9 cellular contexts compared by ENCODE assay signal in genomic region chr3:125602752-125603649, GRCh38. TPM values are rescaled to one million over a fixed set of nuclear protein-coding genes. Genes with fewer than 3 reads are reported as not detected.
A peak's percentile ranks its signal among the peaks of the same experiment; 100 is the strongest.
DNase-seq lines count a peak whose midpoint lies in the region; ATAC-seq, FAIRE-seq and TF ChIP-seq lines count a peak whose summit lies in the region.
"Had no signal": no experiment of that assay in that cellular context is flagged by ENCODE, and none has a peak within 500 bp of the region (broad histone marks: within the 10 kb centered on the region; RNA-seq: fewer than 3 reads in every experiment).

No MANE protein-coding gene starts in this region.

- H3K4me3 ChIP-seq in GM12878 = no peak overlapping the region

- no peak overlapping the region for H3K4me2 ChIP-seq in GM12878 (ENCODE audit: control insufficient read depth, insufficient read depth)

- TF ChIP-seq CTCF in GM12878 (IDR thresholded peaks at IDR 0.05 in 2 of 3, conservative IDR thresholded peaks at IDR 0.05 in 1 of 3; ENCODE audit: control insufficient read depth in 2 of 3, extremely low read depth in 1 of 3, insufficient read depth in 1 of 3, low read depth in 3 of 3, low read length in 3 of 3) = 0 out of 6 replicates have a peak, but pooled peaks of 1 of the 3 experiments have one; percentile 4

- CTCF ChIA-PET in GM12878 (lab: Yijun Ruan, JAX) = interaction anchor here (2.2 kb wide), 1 partner anchor 17 kb away, joined by 7 read pairs; no protein-coding TSS in a partner anchor

- no peak for TF ChIP-seq RAD21 in GM12878 (IDR thresholded peaks at IDR 0.05; ENCODE audit: insufficient read depth, low read depth, low read length)

- FAIRE-seq in GM12878 (lab: Jason Lieb, UNC) (no peak), urothelium cell line (lab: Jason Lieb, UNC) (peak; percentile 83)

- intact Hi-C loops in GM12878 (cut with micrococcal nuclease; ENCODE audit: unreplicated experiment) = no loop called here

- H3K4me1 ChIP-seq in GM12878 (ENCODE audit: control insufficient read depth, insufficient read depth, low read length) = no peaks in the 10 kb centered on the region

- H2AFZ ChIP-seq in GM12878 (ENCODE audit: control insufficient read depth, low read depth, low read length) = no peak overlapping the region

- SMC1A ChIA-PET in GM12878 (lab: Charles Lee; ENCODE audit: uncharacterized antibody, unreplicated experiment) = no interaction called here

- H3K27me3 ChIP-seq in GM12878 (replicated peaks in 1 of 2; ENCODE audit: control insufficient read depth in 2 of 2, insufficient read depth in 2 of 2, low read length in 1 of 2) = no peaks in the 10 kb centered on the region

- DNase-seq in NCI-H1092 treated with DMSO at 0.1 percent for 48 hours (lab: John Stamatoyannopoulos, UW) (peak; percentile 4), NCI-H1092 (lab: John Stamatoyannopoulos, UW) (no peak), GM12878 (ENCODE audit: low read depth, low spot score) (no peak), kidney glomerular epithelial cell (lab: John Stamatoyannopoulos, UW) (peak; percentile 97), urothelium cell line (ENCODE audit: low spot score) (peak; percentile 71), NCI-H526 (lab: John Stamatoyannopoulos, UW) (no peak)
- DNase-seq in NK-92 treated with Interleukin-12 subunit alpha and Interleukin-12 subunit beta, amount 100 ng/mL, for 24 hours (lab: John Stamatoyannopoulos, UW) = no peak
- no peak for DNase-seq in stimulated activated CD4-positive, alpha-beta T cell treated with anti-CD3 and anti-CD28 coated beads, Interleukin-4, amount 100 ng/mL, for 1 hour
- DNase-seq: NCI-H1048 had no signal

- 73% methylated on average over 10 of the region's 10 CpGs for WGBS in GM12878 (ENCODE audit: insufficient coverage, insufficient replicate concordance, low lambda C conversion rate, missing lambda C conversion rate)

- BruUV-seq in GM12878 (replicated peaks; lab: Mats Ljungman, UMichigan) = no TSS peak

- H3K27ac ChIP-seq in GM12878 (ENCODE audit: control insufficient read depth, insufficient read depth) = no peak overlapping the region

- in situ Hi-C loops in GM12878 (cut with MboI) = no loop called here

- H3K36me3 ChIP-seq in GM12878 (ENCODE audit: control insufficient read depth in 2 of 2, insufficient read depth in 2 of 2, low read length in 1 of 2) = no peaks in the 10 kb centered on the region

- no peak for ATAC-seq in GM12878

- TF ChIP-seq EP300 in GM12878 (IDR thresholded peaks at IDR 0.05; ENCODE audit: borderline replicate concordance in 1 of 2, control insufficient read depth in 1 of 2, low read depth in 2 of 2, low read length in 2 of 2) = no peak

- no peaks in the 10 kb centered on the region for H3K79me2 ChIP-seq in GM12878 (ENCODE audit: control insufficient read depth, insufficient read depth, low read length)

- no peak overlapping the region for H3K9ac ChIP-seq in GM12878 (ENCODE audit: control insufficient read depth, insufficient read depth, low read length)

- H3K9me3 ChIP-seq in GM12878 (replicated peaks; ENCODE audit: control insufficient read depth, insufficient read depth, low read length) = no peaks in the 10 kb centered on the region; the same call in 2 of the 3 replicates

- no peak for TF ChIP-seq POLR2A in GM12878 (IDR thresholded peaks at IDR 0.05; ENCODE audit: low read depth, low read length)

- POLR2A ChIA-PET in GM12878 (lab: Charles Lee) = interaction anchor here (0.7 kb wide), 1 partner anchor 596 kb away, joined by 3 read pairs; no protein-coding TSS in a partner anchor

- RAD21 ChIA-PET in GM12878 (lab: Charles Lee; ENCODE audit: unreplicated experiment) = no interaction called here

- H4K20me1 ChIP-seq in GM12878 (ENCODE audit: control insufficient read depth, insufficient read depth) = no peaks in the 10 kb centered on the region

TF ChIP-seq in GM12878, 131 proteins besides CTCF, POLR2A, EP300 and RAD21:
- TF ChIP-seq RAD51 (IDR thresholded peaks at IDR 0.05) (peak; percentile 51; the same call in 1 of the 2 replicates), EZH2 (IDR thresholded peaks at IDR 0.05; ENCODE audit: borderline replicate concordance, control insufficient read depth, low read depth, low read length) (no peak)

RNA-seq across cellular contexts. Expression of gene OSBPL11, which starts 7.7 kb away (rescaled TPM):
- 6.0 and 7.3 TPM in 2 replicates for total RNA-seq in GM12878 (2013; cell fraction: nucleolus; rRNA removed)
- total RNA-seq in GM12878 (2014; rRNA removed) (11.3 and 13.6 TPM in 2 replicates), GM12878 (2014; rRNA removed; fragmentation: Illumina TruSeq; extraction: Trizol) (13.6 and 13.8 TPM in 2 replicates), GM12878 (2021) (15.2 and 15.8 TPM in 2 replicates)
- polyA plus RNA-seq in GM12878 (2011; ENCODE audit: low read depth) = 4.6 TPM
- polyA plus RNA-seq in GM12878 (2011; rRNA removed) (10.6 and 13.2 TPM in 2 replicates), GM12878 (2014; fragmentation: Illumina TruSeq; extraction: Trizol) (19.0 and 22.5 TPM in 2 replicates), GM12878 (2014; fragmentation: Nextera tagmentation; extraction: Ambion mirVana) (10 to 100 TPM in 1 of 2 experiments, 1 to 10 TPM in 1; 9.6 to 11.7 TPM), GM12878 (2014; rRNA removed) (8.2 and 8.4 TPM in 2 replicates), GM12878 (2016; fragmentation: Nextera tagmentation; extraction: Ambion mirVana) (10 to 100 TPM; 13.6 to 13.9 TPM)
- 5.3 TPM in 2 replicates for polyA plus RNA-seq in GM12878 (2011; cell fraction: cytosol; rRNA removed)
- polyA plus RNA-seq in GM12878 (2011; cell fraction: nucleus; rRNA removed) = 3.5 and 5.1 TPM in 2 replicates
- 5.9 and 6.2 TPM in 2 replicates for polyA plus RNA-seq in GM12878 (2012)
- 16.1 and 26.3 TPM in 2 replicates for polyA minus RNA-seq in GM12878 (2011; rRNA and poly(A)+ RNA removed)
- polyA minus RNA-seq in GM12878 (2011; cell fraction: cytosol; rRNA and poly(A)+ RNA removed) = 5.3 and 6.2 TPM in 2 replicates
- 3.5 and 5.2 TPM in 2 replicates for polyA minus RNA-seq in GM12878 (2011; cell fraction: nucleus; rRNA and poly(A)+ RNA removed)

Comparison
In these comparisons a context has a peak if more than half of its experiments do, and no peak if none do; other contexts are left out.
1. DNase-seq: peak in NCI-H1092 treated with DMSO at 0.1 percent for 48 hours (single experiment), kidney glomerular epithelial cell (single experiment) and urothelium cell line (single experiment); none in NCI-H1092 (single experiment), GM12878 (single experiment), NCI-H526 (0 of 2), NK-92 treated with Interleukin-12 subunit alpha and Interleukin-12 subunit beta, amount 100 ng/mL, for 24 hours (single experiment) and stimulated activated CD4-positive, alpha-beta T cell treated with anti-CD3 and anti-CD28 coated beads, Interleukin-4, amount 100 ng/mL, for 1 hour (single experiment).